In the genomic region with DNA sequence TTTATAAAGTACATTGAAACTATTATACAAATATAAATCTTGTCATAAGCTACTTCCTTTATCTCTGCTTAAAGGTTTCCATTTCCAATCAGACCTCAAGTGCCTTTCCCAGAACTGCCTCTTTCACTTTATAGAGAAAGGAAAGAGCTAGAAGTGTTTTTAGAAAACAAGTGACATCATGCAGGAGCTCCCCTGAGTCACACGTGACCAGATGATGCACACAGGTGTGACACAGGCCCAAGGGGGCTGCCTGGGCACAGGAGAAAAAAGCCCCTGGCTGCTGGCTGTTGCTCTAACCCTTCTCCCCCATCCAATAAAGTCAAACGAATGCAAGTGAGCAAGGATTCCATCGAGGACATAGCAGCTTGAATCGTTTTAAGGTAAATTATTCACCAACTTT, we compare ENCODE assay signal across 1 cellular context.
A peak's percentile ranks its signal among the peaks of the same experiment; 100 is the strongest.
TF ChIP-seq lines count a peak whose summit lies in the region.

No MANE protein-coding gene starts in this region.

TF ChIP-seq in HepG2, 621 proteins besides CTCF, POLR2A, EP300 and RAD21 (continued from another document):
- TF ChIP-seq, protein P1, sequence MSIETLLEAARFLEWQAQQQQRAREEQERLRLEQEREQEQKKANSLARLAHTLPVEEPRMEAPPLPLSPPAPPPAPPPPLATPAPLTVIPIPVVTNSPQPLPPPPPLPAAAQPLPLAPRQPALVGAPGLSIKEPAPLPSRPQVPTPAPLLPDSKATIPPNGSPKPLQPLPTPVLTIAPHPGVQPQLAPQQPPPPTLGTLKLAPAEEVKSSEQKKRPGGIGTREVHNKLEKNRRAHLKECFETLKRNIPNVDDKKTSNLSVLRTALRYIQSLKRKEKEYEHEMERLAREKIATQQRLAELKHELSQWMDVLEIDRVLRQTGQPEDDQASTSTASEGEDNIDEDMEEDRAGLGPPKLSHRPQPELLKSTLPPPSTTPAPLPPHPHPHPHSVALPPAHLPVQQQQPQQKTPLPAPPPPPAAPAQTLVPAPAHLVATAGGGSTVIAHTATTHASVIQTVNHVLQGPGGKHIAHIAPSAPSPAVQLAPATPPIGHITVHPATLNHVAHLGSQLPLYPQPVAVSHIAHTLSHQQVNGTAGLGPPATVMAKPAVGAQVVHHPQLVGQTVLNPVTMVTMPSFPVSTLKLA (IDR thresholded peaks at IDR 0.05): peak; percentile 32; the same call in 1 of the 2 replicates
- no peak for TF ChIP-seq ZNF564 (CRISPR knock-in tag; IDR thresholded peaks at IDR 0.05)
